ENCODE assay signal across 22 cellular contexts in genomic region chr9:95125652-95126051, GRCh38.
DNase-seq lines count a peak whose midpoint lies in the region; FAIRE-seq and TF ChIP-seq lines count a peak whose summit lies in the region.
"Had no signal": no experiment of that assay in that cellular context is flagged by ENCODE, and none has a peak within 500 bp of the region (broad histone marks: within the 10 kb centered on the region; RNA-seq: fewer than 3 reads in every experiment).

No MANE protein-coding gene starts in this region.

- no peaks in the 10 kb centered on the region for H3K9me3 Mint-ChIP-seq in type B pancreatic cell
- H3K9me3 Mint-ChIP-seq: CD8-positive, alpha-beta T cell had no signal

- no peak overlapping the region for H2AFZ ChIP-seq in osteoblast (ENCODE audit: low read length)

- H3K9me3 ChIP-seq in esophagus squamous epithelium (no peaks in the 10 kb centered on the region), osteoblast (ENCODE audit: low read depth, low read length) (no peaks in the 10 kb centered on the region), small intestine (ENCODE audit: control insufficient read depth, low read depth) (no peaks in the 10 kb centered on the region)
- H3K9me3 ChIP-seq: BLaER1 treated with 17β-estradiol and CSF1 and Interleukin-3, amounts not matched to agents 10 nM and 100 nM; Peyer's patch had no signal

- peak overlapping the region; percentile 31 for H3K4me2 ChIP-seq in osteoblast (ENCODE audit: insufficient read depth, low read length)
- H3K4me2 ChIP-seq: BLaER1 treated with 17β-estradiol and CSF1 and Interleukin-3, amounts not matched to agents 10 nM and 100 nM had no signal

- H3K4me3 ChIP-seq in esophagus squamous epithelium (no peak overlapping the region), osteoblast (ENCODE audit: insufficient read depth, low read length) (no peak overlapping the region), small intestine (ENCODE audit: low read depth in 1 of 2, low read length in 2 of 2) (no peak overlapping the region)
- H3K4me3 ChIP-seq: BLaER1 treated with 17β-estradiol and CSF1 and Interleukin-3, amounts not matched to agents 10 nM and 100 nM; GM12878; Peyer's patch had no signal

- no peaks in the 10 kb centered on the region for H4K20me1 ChIP-seq in osteoblast (ENCODE audit: insufficient read depth, low read length)
- H4K20me1 ChIP-seq: BLaER1 treated with 17β-estradiol and CSF1 and Interleukin-3, amounts not matched to agents 10 nM and 100 nM had no signal

- H3K36me3 ChIP-seq in esophagus squamous epithelium (no peaks in the 10 kb centered on the region), osteoblast (ENCODE audit: insufficient read depth, low read length) (no peaks in the 10 kb centered on the region), small intestine (ENCODE audit: control insufficient read depth in 2 of 2, insufficient read depth in 2 of 2, low read length in 2 of 2) (peaks cover 0 to 2% of the 10 kb centered on the region in 2 donors)
- H3K36me3 ChIP-seq: Peyer's patch had no signal

- no peak for TF ChIP-seq POLR2A in esophagus squamous epithelium (IDR thresholded peaks at IDR 0.05)

- 54 to 64% methylated on average over 3 of the region's 3 CpGs for WGBS in esophagus squamous epithelium, 2 donors
- 81 to 95% (median 83%) methylated on average over 3 of the region's 3 CpGs for WGBS in small intestine, 3 donors

- peaks cover 10 to 89% (median 29%) of the 10 kb centered on the region in 3 donors for H3K4me1 ChIP-seq in esophagus squamous epithelium
- peaks cover 28% of the 10 kb centered on the region for H3K4me1 ChIP-seq in osteoblast (ENCODE audit: insufficient read depth, low read length)
- H3K4me1 ChIP-seq in small intestine (ENCODE audit: control insufficient read depth in 2 of 2, insufficient read depth in 1 of 2, low read depth in 1 of 2, low read length in 1 of 2), result peaks cover 0 to 3% of the 10 kb centered on the region in 2 donors

- peak overlapping the region; percentile 75 for H3K27ac ChIP-seq in VCaP
- H3K27ac ChIP-seq in esophagus squamous epithelium, result peak overlapping the region; percentile 57 to 85 (median 78)
- H3K27ac ChIP-seq in osteoblast (ENCODE audit: low read depth, low read length), result no peak overlapping the region
- no peak overlapping the region for H3K27ac ChIP-seq in small intestine (ENCODE audit: low read depth in 1 of 2, low read length in 1 of 2)
- H3K27ac ChIP-seq: BLaER1 treated with 17β-estradiol and CSF1 and Interleukin-3, amounts not matched to agents 10 nM and 100 nM; Peyer's patch had no signal

- no peak for DNase-seq in esophagus squamous epithelium (lab: John Stamatoyannopoulos, UW)
- no peak for DNase-seq in osteoblast (ENCODE audit: insufficient read length, low spot score, missing footprints)
- no peak for DNase-seq in type B pancreatic cell (ENCODE audit: extremely low spot score, unreplicated experiment)
- no peak for DNase-seq in superior temporal gyrus (ENCODE audit: extremely low spot score)
- DNase-seq in small intestine, result no peak
- DNase-seq in stimulated activated CD4-positive, alpha-beta T cell treated with anti-CD3 and anti-CD28 coated beads, Interleukin-4, amount 100 ng/mL, for 4 hours, result no peak
- DNase-seq: Calu3; CD8-positive, alpha-beta T cell; EL; GOT3; MM.1S; NCI-H1092; NCI-H1436 treated with DMSO at 0.1 percent for 48 hours; NCI-H2029; NCI-H446 treated with DMSO at 0.1 percent for 48 hours; NCI-H748 treated with DMSO at 0.1 percent for 48 hours; NK-92 treated with Interleukin-12 subunit alpha and Interleukin-12 subunit beta, amount 100 ng/mL, for 24 hours; Right ventricle myocardium superior had no signal

- no peak for TF ChIP-seq CTCF in VCaP (conservative IDR thresholded peaks at IDR 0.05)
- no peak for TF ChIP-seq CTCF in esophagus squamous epithelium (IDR thresholded peaks at IDR 0.05)
- no peak for TF ChIP-seq CTCF in osteoblast (IDR thresholded peaks at IDR 0.05; ENCODE audit: extremely low read depth, low read depth, low read length)
- TF ChIP-seq CTCF in type B pancreatic cell (conservative IDR thresholded peaks at IDR 0.05), result no peak

- H3K79me2 ChIP-seq in osteoblast (ENCODE audit: insufficient read depth, low read length), result no peaks in the 10 kb centered on the region

- FAIRE-seq in small intestine (lab: Jason Lieb, UNC), result no peak
- FAIRE-seq: GM12878 had no signal

- no peaks in the 10 kb centered on the region for H3K27me3 ChIP-seq in esophagus squamous epithelium
- H3K27me3 ChIP-seq in osteoblast (ENCODE audit: insufficient read depth, low read length), result no peaks in the 10 kb centered on the region
- no peaks in the 10 kb centered on the region for H3K27me3 ChIP-seq in small intestine (ENCODE audit: control insufficient read depth in 2 of 2, insufficient read depth in 2 of 2, low read length in 2 of 2)
- H3K27me3 ChIP-seq: BLaER1 treated with 17β-estradiol and CSF1 and Interleukin-3, amounts not matched to agents 10 nM and 100 nM; Peyer's patch had no signal

- intact Hi-C loops in esophagus squamous epithelium (cut with DNase I), result loop anchor here (5.0 kb wide), 1 partner anchor 343 kb away; no protein-coding TSS in a partner anchor

- H3K27me3 Mint-ChIP-seq in type B pancreatic cell, result no peaks in the 10 kb centered on the region

- H3K4me1 Mint-ChIP-seq in type B pancreatic cell (ENCODE audit: unreplicated experiment), result peaks cover 49% of the 10 kb centered on the region

- peak overlapping the region; percentile 25 for H3K27ac Mint-ChIP-seq in type B pancreatic cell
- H3K27ac Mint-ChIP-seq: CD8-positive, alpha-beta T cell had no signal

- no peaks in the 10 kb centered on the region for H3K36me3 Mint-ChIP-seq in type B pancreatic cell

- no peak overlapping the region for H3K4me3 Mint-ChIP-seq in type B pancreatic cell
- H3K4me3 Mint-ChIP-seq: CD8-positive, alpha-beta T cell had no signal

Comparison
In these comparisons a context has a peak if more than half of its experiments do, and no peak if none do; other contexts are left out.
1. H3K27ac ChIP-seq: peak in VCaP (single experiment) and esophagus squamous epithelium (4 of 4); none in osteoblast (single experiment) and small intestine (0 of 2).